9 cellular contexts compared by ENCODE assay signal in genomic region chr12:104505095-104505819, GRCh38. TPM values are rescaled to one million over a fixed set of nuclear protein-coding genes. Genes with fewer than 3 reads are reported as not detected.
DNase-seq lines count a peak whose midpoint lies in the region; ATAC-seq and TF ChIP-seq lines count a peak whose summit lies in the region.
"Had no signal": no experiment of that assay in that cellular context is flagged by ENCODE, and none has a peak within 500 bp of the region (broad histone marks: within the 10 kb centered on the region; RNA-seq: fewer than 3 reads in every experiment).

No MANE protein-coding gene starts in this region.

- peak overlapping the region in 1 of 2 donors; percentile 21 for H3K27ac Mint-ChIP-seq in natural killer cell
- no peak overlapping the region for H3K27ac Mint-ChIP-seq in activated naive CD8-positive, alpha-beta T cell treated with anti-CD3 and anti-CD28 coated beads for 36 hours

- no peak overlapping the region for H3K9ac ChIP-seq in OCI-LY3 (ENCODE audit: low read length)

- no peaks in the 10 kb centered on the region for H3K27me3 Mint-ChIP-seq in natural killer cell (ENCODE audit: low read depth in 2 of 2)
- peaks cover 4% of the 10 kb centered on the region for H3K27me3 Mint-ChIP-seq in activated naive CD8-positive, alpha-beta T cell treated with anti-CD3 and anti-CD28 coated beads for 36 hours
- H3K27me3 Mint-ChIP-seq: natural killer cell treated with Interleukin-12 subunit alpha and Interleukin-12 subunit beta and Interleukin-15 and Interleukin-18, amount 100 ng/mL, for 72 hours had no signal

- H3K9me3 ChIP-seq in OCI-LY3 (ENCODE audit: insufficient read depth, low read length), result no peaks in the 10 kb centered on the region

- no peak overlapping the region for H3K4me3 ChIP-seq in OCI-LY3 (ENCODE audit: low read length)

- H4K20me1 ChIP-seq in OCI-LY3 (ENCODE audit: insufficient read depth, low read length), result no peaks in the 10 kb centered on the region

- peak overlapping the region; percentile 53 for H3K4me2 ChIP-seq in OCI-LY3 (ENCODE audit: low read length)

- H3K9me3 Mint-ChIP-seq in natural killer cell, result no peaks in the 10 kb centered on the region
- no peaks in the 10 kb centered on the region for H3K9me3 Mint-ChIP-seq in activated naive CD8-positive, alpha-beta T cell treated with anti-CD3 and anti-CD28 coated beads for 36 hours
- H3K9me3 Mint-ChIP-seq: natural killer cell treated with Interleukin-12 subunit alpha and Interleukin-12 subunit beta and Interleukin-15 and Interleukin-18, amount 100 ng/mL, for 72 hours had no signal

- H3K4me1 Mint-ChIP-seq in natural killer cell, result peaks cover 86 to 92% of the 10 kb centered on the region in 2 donors
- peaks cover 48% of the 10 kb centered on the region for H3K4me1 Mint-ChIP-seq in activated naive CD8-positive, alpha-beta T cell treated with anti-CD3 and anti-CD28 coated beads for 36 hours

- H2AFZ ChIP-seq in OCI-LY3 (ENCODE audit: low read depth, low read length), result no peak overlapping the region

- H3K27ac ChIP-seq in OCI-LY3 (ENCODE audit: low read length), result no peak overlapping the region

- H3K36me3 Mint-ChIP-seq in natural killer cell, result no peaks in the 10 kb centered on the region
- peaks cover 12% of the 10 kb centered on the region for H3K36me3 Mint-ChIP-seq in activated naive CD8-positive, alpha-beta T cell treated with anti-CD3 and anti-CD28 coated beads for 36 hours

- H3K36me3 ChIP-seq in OCI-LY3 (replicated peaks; ENCODE audit: low read depth, low read length), result no peaks in the 10 kb centered on the region

- H3K4me1 ChIP-seq in OCI-LY3 (ENCODE audit: low read length), result peaks cover 14% of the 10 kb centered on the region

- no peaks in the 10 kb centered on the region for H3K79me2 ChIP-seq in OCI-LY3 (ENCODE audit: low read length)

- TF ChIP-seq CTCF in GM10266 (IDR thresholded peaks at IDR 0.05; ENCODE audit: control insufficient read depth, insufficient read depth, low read depth, missing control alignments) (no peak), OCI-LY3 (IDR thresholded peaks at IDR 0.05; ENCODE audit: low read depth, low read length) (no peak), natural killer cell (IDR thresholded peaks at IDR 0.05) (no peak)

- peak; percentile 73 for ATAC-seq in GM19468 (IDR thresholded peaks at IDR 0.05; ENCODE audit: extremely low read depth, unreplicated experiment)
- ATAC-seq in HG03354 (IDR thresholded peaks at IDR 0.05; ENCODE audit: poor library complexity, severe bottlenecking, unreplicated experiment), result peak; percentile 95
- ATAC-seq in natural killer cell, result no peak

- DNase-seq in GM10266 (ENCODE audit: extremely low spot score) (peak; percentile 69), natural killer cell (no peak), NOMO-1 treated with DMSO at 0.1 percent for 48 hours (lab: John Stamatoyannopoulos, UW; ENCODE audit: unreplicated experiment) (no peak), superior temporal gyrus (ENCODE audit: extremely low spot score) (no peak)
- no peak for DNase-seq in activated naive CD8-positive, alpha-beta T cell treated with anti-CD3 and anti-CD28 coated beads for 36 hours

- no peak overlapping the region for H3K4me3 Mint-ChIP-seq in natural killer cell
- no peak overlapping the region for H3K4me3 Mint-ChIP-seq in activated naive CD8-positive, alpha-beta T cell treated with anti-CD3 and anti-CD28 coated beads for 36 hours
- H3K4me3 Mint-ChIP-seq: natural killer cell treated with Interleukin-12 subunit alpha and Interleukin-12 subunit beta and Interleukin-15 and Interleukin-18, amount 100 ng/mL, for 72 hours had no signal

- no peaks in the 10 kb centered on the region; the same call in 1 of the 2 replicates for H3K27me3 ChIP-seq in OCI-LY3 (ENCODE audit: low read depth, low read length)

- intact Hi-C loops in natural killer cell (cut with micrococcal nuclease), result no loop called here

RNA-seq across cellular contexts. Expression of gene CHST11, which starts 48.5 kb away (rescaled TPM):
- total RNA-seq in natural killer cell, result 100 to 1,000 TPM in 1 of 3 donors, 10 to 100 TPM in 2; 85.3 to 118 (median 96.1) TPM
- total RNA-seq in activated naive CD8-positive, alpha-beta T cell treated with anti-CD3 and anti-CD28 coated beads for 36 hours, result 10 to 100 TPM; 19.1 to 21.9 TPM

Comparison
In these comparisons a context has a peak if more than half of its experiments do, and no peak if none do; other contexts are left out.
1. ATAC-seq: peak in GM19468 (single experiment) and HG03354 (single experiment); none in natural killer cell (0 of 3).